ENCODE assay signal across 7 cellular contexts in genomic region chr10:89285303-89285702, GRCh38. TPM values are rescaled to one million over a fixed set of nuclear protein-coding genes. Genes with fewer than 3 reads are reported as not detected.
A peak's percentile ranks its signal among the peaks of the same experiment; 100 is the strongest.
DNase-seq lines count a peak whose midpoint lies in the region; TF ChIP-seq lines count a peak whose summit lies in the region.
"Not testable (repeated sequence)": the region's sequence is repeated elsewhere in the genome, so short reads cannot be mapped to it uniquely, and the experiment has no call there.

No MANE protein-coding gene starts in this region.

- DNase-seq in ELR (ENCODE audit: low read depth) = peak; percentile 75
- peak; percentile 75 for DNase-seq in M059J (ENCODE audit: low read depth)
- not testable (repeated sequence) for DNase-seq in ascending aorta (ENCODE audit: low spot score in 2 of 2); coronary artery (ENCODE audit: low spot score)
- DNase-seq in fibroblast of mammary gland (ENCODE audit: low read depth) = peak; percentile 32
- peak; percentile 73 for DNase-seq in myocyte (ENCODE audit: low read depth)

- H3K27ac ChIP-seq in ascending aorta = peak overlapping the region; percentile 89 to 95
- peak overlapping the region; percentile 81 to 92 for H3K27ac ChIP-seq in coronary artery

- H3K9me3 ChIP-seq in ascending aorta; skeletal muscle satellite cell (replicated peaks; ENCODE audit: low read length): not testable (repeated sequence)

- peaks cover 0 to 37% of the 10 kb centered on the region in 2 donors for H3K4me1 ChIP-seq in ascending aorta
- peaks cover 43% of the 10 kb centered on the region for H3K4me1 ChIP-seq in skeletal muscle satellite cell (ENCODE audit: control insufficient read depth, insufficient read depth, low read length)

- not testable (repeated sequence) for TF ChIP-seq CTCF in ascending aorta (IDR thresholded peaks at IDR 0.05); coronary artery (IDR thresholded peaks at IDR 0.05); fibroblast of mammary gland (conservative IDR thresholded peaks at IDR 0.05; ENCODE audit: control insufficient read depth, insufficient read depth, low read depth, low read length)

- H3K9ac ChIP-seq in skeletal muscle satellite cell (ENCODE audit: low read depth, low read length) = peak overlapping the region; percentile 77

- not testable (repeated sequence) for H3K4me3 ChIP-seq in ascending aorta; coronary artery; fibroblast of mammary gland (ENCODE audit: control insufficient read depth, low read depth, low read length); skeletal muscle satellite cell (ENCODE audit: low read length)

- H3K4me2 ChIP-seq in skeletal muscle satellite cell (ENCODE audit: low read length) = peak overlapping the region; percentile 18

- not testable (repeated sequence) for H3K27me3 ChIP-seq in ascending aorta; skeletal muscle satellite cell (ENCODE audit: control insufficient read depth, insufficient read depth, low read length)

- intact Hi-C loops in ascending aorta (cut with DNase I) = not testable (repeated sequence)

- not testable (repeated sequence) for H3K36me3 ChIP-seq in ascending aorta; skeletal muscle satellite cell (ENCODE audit: insufficient read depth, low read length)

RNA-seq across cellular contexts. Expression of gene IFIT2, which starts 16.5 kb away (rescaled TPM):
- 42.5 and 58.0 TPM in 2 replicates for total RNA-seq in M059J (2014; rRNA removed; shearing (Covaris generic))
- total RNA-seq in ascending aorta (0.85 TPM), myocyte (4.5 and 7.1 TPM in 2 replicates)
- polyA plus RNA-seq in myocyte (2012) = 3.0 TPM
- total RNA-seq in skeletal muscle satellite cell (2012; rRNA removed) = 2.0 and 3.0 TPM in 2 replicates

RNA-seq across cellular contexts. Expression of gene LIPA, which starts 33.7 kb away (rescaled TPM):
- total RNA-seq in M059J (2014; rRNA removed; shearing (Covaris generic)) = 120 and 149 TPM in 2 replicates
- total RNA-seq in ascending aorta (57.9 TPM), myocyte (36.3 and 45.4 TPM in 2 replicates)
- 28.4 TPM for polyA plus RNA-seq in myocyte (2012)
- total RNA-seq in skeletal muscle satellite cell (2012; rRNA removed) = 55.7 and 71.2 TPM in 2 replicates

RNA-seq across cellular contexts. Expression of gene IFIT3, which starts 42.5 kb away (rescaled TPM):
- total RNA-seq in M059J (2014; rRNA removed; shearing (Covaris generic)) = 303 and 380 TPM in 2 replicates
- total RNA-seq in ascending aorta = 1.9 TPM
- total RNA-seq in myocyte = 12.3 and 21.8 TPM in 2 replicates
- polyA plus RNA-seq in myocyte (2012) = 5.3 TPM
- total RNA-seq in skeletal muscle satellite cell (2012; rRNA removed) = 8.7 and 13.7 TPM in 2 replicates

Comparison
In these comparisons a context has a peak if more than half of its experiments do, and no peak if none do; other contexts are left out.
1. RNA of gene IFIT3, which starts 42.5 kb away (total RNA-seq): 303 to 380 TPM in M059J; 12.3 to 21.8 TPM in myocyte and 1.9 TPM in ascending aorta (single experiment); every median in the first group is over 10 times any median in the second.